8 cellular contexts compared by ENCODE assay signal in genomic region chr17:51322390-51323029, GRCh38.
A peak's percentile ranks its signal among the peaks of the same experiment; 100 is the strongest.
DNase-seq lines count a peak whose midpoint lies in the region; ATAC-seq, FAIRE-seq and TF ChIP-seq lines count a peak whose summit lies in the region.

No MANE protein-coding gene starts in this region.

- no peak overlapping the region for H3K4me3 Mint-ChIP-seq in neural progenitor cell
- no peak overlapping the region for H3K4me3 Mint-ChIP-seq in activated CD4-positive, alpha-beta memory T cell treated with anti-CD3 and anti-CD28 coated beads, Interleukin-2, amount 10 ng/mL, durations not matched to agents 7 days and 5 days

- H3K27ac ChIP-seq in neural progenitor cell = no peak overlapping the region

- H3K27ac Mint-ChIP-seq in neural progenitor cell = no peak overlapping the region
- H3K27ac Mint-ChIP-seq in activated CD4-positive, alpha-beta memory T cell treated with anti-CD3 and anti-CD28 coated beads, Interleukin-2, amount 10 ng/mL, durations not matched to agents 7 days and 5 days = no peak overlapping the region

- H3K27me3 ChIP-seq in bronchial epithelial cell (ENCODE audit: control insufficient read depth, insufficient read depth, low read length) (no peaks in the 10 kb centered on the region), neural progenitor cell (no peaks in the 10 kb centered on the region)

- no peak overlapping the region for H3K4me2 ChIP-seq in neural progenitor cell

- no peak overlapping the region for H2AFZ ChIP-seq in neural progenitor cell (replicated peaks)

- H3K79me2 ChIP-seq in neural progenitor cell (ENCODE audit: low read depth) = no peaks in the 10 kb centered on the region

- H3K4me1 Mint-ChIP-seq in neural progenitor cell = no peaks in the 10 kb centered on the region
- H3K4me1 Mint-ChIP-seq in activated CD4-positive, alpha-beta memory T cell treated with anti-CD3 and anti-CD28 coated beads, Interleukin-2, amount 10 ng/mL, durations not matched to agents 7 days and 5 days = no peaks in the 10 kb centered on the region

- H3K9me3 ChIP-seq in neural progenitor cell (ENCODE audit: low read depth) = no peaks in the 10 kb centered on the region

- CTCF ChIA-PET in activated CD4-positive, alpha-beta memory T cell treated with anti-CD3 and anti-CD28 coated beads, Interleukin-2, amount 10 ng/mL, durations not matched to agents 7 days and 5 days (lab: Charles Lee) = interaction anchor here (1.6 kb wide), 1 partner anchor 23 kb away, joined by 3 read pairs; no protein-coding TSS in a partner anchor

- H3K9me3 Mint-ChIP-seq in neural progenitor cell = peaks cover 12% of the 10 kb centered on the region
- peaks cover 5% of the 10 kb centered on the region for H3K9me3 Mint-ChIP-seq in activated CD4-positive, alpha-beta memory T cell treated with anti-CD3 and anti-CD28 coated beads, Interleukin-2, amount 10 ng/mL, durations not matched to agents 7 days and 5 days

- no peak overlapping the region for H3K4me3 ChIP-seq in bronchial epithelial cell (ENCODE audit: low read depth, low read length)
- H3K4me3 ChIP-seq in neural progenitor cell = no peak overlapping the region

- no peaks in the 10 kb centered on the region for H3K36me3 Mint-ChIP-seq in neural progenitor cell
- H3K36me3 Mint-ChIP-seq in activated CD4-positive, alpha-beta memory T cell treated with anti-CD3 and anti-CD28 coated beads, Interleukin-2, amount 10 ng/mL, durations not matched to agents 7 days and 5 days (ENCODE audit: low read depth) = no peaks in the 10 kb centered on the region

- no peak for FAIRE-seq in bronchial epithelial cell (lab: Jason Lieb, UNC)

- peak; percentile 50 for TF ChIP-seq CTCF in bronchial epithelial cell (IDR thresholded peaks at IDR 0.05; ENCODE audit: insufficient read depth, low read length, severe bottlenecking)
- TF ChIP-seq CTCF in neural progenitor cell (IDR thresholded peaks at IDR 0.05) = peak; percentile 76

- peak; percentile 86 for ATAC-seq in GM18868 (IDR thresholded peaks at IDR 0.05; ENCODE audit: unreplicated experiment)
- ATAC-seq in sciatic nerve = no peak

- intact Hi-C loops in sciatic nerve (cut with DNase I) = no loop called here

- no peaks in the 10 kb centered on the region for H4K20me1 ChIP-seq in neural progenitor cell (ENCODE audit: low read depth)

- H3F3A ChIP-seq in neural progenitor cell (ENCODE audit: low read depth) = no peaks in the 10 kb centered on the region

- no peak overlapping the region for H3K9ac ChIP-seq in neural progenitor cell

- DNase-seq in COLO829 (ENCODE audit: low spot score) (peak; percentile 21), NCI-H1417 treated with DMSO at 0.1 percent for 48 hours (lab: John Stamatoyannopoulos, UW) (peak; percentile 23), bronchial epithelial cell (ENCODE audit: low read depth) (peak; percentile 44), neural progenitor cell (ENCODE audit: low spot score) (peak; percentile 70), putamen (ENCODE audit: low spot score) (no peak), sciatic nerve (ENCODE audit: low spot score) (no peak)
- no peak for DNase-seq in activated CD4-positive, alpha-beta memory T cell treated with anti-CD3 and anti-CD28 coated beads, Interleukin-2, amount 10 ng/mL, durations not matched to agents 7 days and 5 days

- H3K36me3 ChIP-seq in bronchial epithelial cell (ENCODE audit: control insufficient read depth, insufficient read depth, low read length) (no peaks in the 10 kb centered on the region), neural progenitor cell (no peaks in the 10 kb centered on the region)

- POLR2A ChIA-PET in activated CD4-positive, alpha-beta memory T cell treated with anti-CD3 and anti-CD28 coated beads, Interleukin-2, amount 10 ng/mL, durations not matched to agents 7 days and 5 days (lab: Charles Lee) = no interaction called here

- no peaks in the 10 kb centered on the region for H3K4me1 ChIP-seq in neural progenitor cell

- peaks cover 6% of the 10 kb centered on the region for H3K27me3 Mint-ChIP-seq in neural progenitor cell (ENCODE audit: insufficient read depth, low read depth)
- H3K27me3 Mint-ChIP-seq in activated CD4-positive, alpha-beta memory T cell treated with anti-CD3 and anti-CD28 coated beads, Interleukin-2, amount 10 ng/mL, durations not matched to agents 7 days and 5 days = peaks cover 14% of the 10 kb centered on the region

Comparison
In these comparisons a context has a peak if more than half of its experiments do, and no peak if none do; other contexts are left out.
1. DNase-seq: peak in COLO829 (single experiment), NCI-H1417 treated with DMSO at 0.1 percent for 48 hours (single experiment), bronchial epithelial cell (single experiment) and neural progenitor cell (single experiment); none in putamen (single experiment), sciatic nerve (single experiment) and activated CD4-positive, alpha-beta memory T cell treated with anti-CD3 and anti-CD28 coated beads, Interleukin-2, amount 10 ng/mL, durations not matched to agents 7 days and 5 days (single experiment).